ENCODE assay signal across 9 cellular contexts in genomic region chr11:64306563-64306875, GRCh38. TPM values are rescaled to one million over a fixed set of nuclear protein-coding genes. Genes with fewer than 3 reads are reported as not detected.
A peak's percentile ranks its signal among the peaks of the same experiment; 100 is the strongest.
DNase-seq lines count a peak whose midpoint lies in the region; ATAC-seq and TF ChIP-seq lines count a peak whose summit lies in the region.
"Had no signal": no experiment of that assay in that cellular context is flagged by ENCODE, and none has a peak within 500 bp of the region (broad histone marks: within the 10 kb centered on the region; RNA-seq: fewer than 3 reads in every experiment).

No MANE protein-coding gene starts in this region.

- peak overlapping the region; percentile 76 to 96 (median 90) for H3K27ac Mint-ChIP-seq in naive thymus-derived CD4-positive, alpha-beta T cell

- no peaks in the 10 kb centered on the region for H3K9me3 Mint-ChIP-seq in naive thymus-derived CD4-positive, alpha-beta T cell

- H3K9me3 ChIP-seq in Loucy (ENCODE audit: insufficient read depth, low read depth, low read length) (no peaks in the 10 kb centered on the region), duodenal mucosa (ENCODE audit: control insufficient read depth in 1 of 2, low read length in 2 of 2) (no peaks in the 10 kb centered on the region)
- H3K9me3 ChIP-seq in naive thymus-derived CD4-positive, alpha-beta T cell (ENCODE audit: control insufficient read depth in 2 of 3, low read length in 3 of 3), result no peaks in the 10 kb centered on the region

- peak overlapping the region; percentile 93 for H3K4me2 ChIP-seq in Loucy (ENCODE audit: low read depth, low read length, poor library complexity, severe bottlenecking)

- CTCF ChIA-PET in naive thymus-derived CD4-positive, alpha-beta T cell (lab: Charles Lee), result interaction anchor here (1.1 kb wide), 1 partner anchor 11 kb away, joined by 4 read pairs; the partner anchor contains the start of genes PRDX5 and TRMT112

- H3K4me3 Mint-ChIP-seq in naive thymus-derived CD4-positive, alpha-beta T cell, result peak overlapping the region; percentile 92 to 98 (median 96)

- H3K4me3 ChIP-seq in AG09309 (ENCODE audit: control insufficient read depth, low read depth, low read length) (peak overlapping the region; percentile 93), Loucy (ENCODE audit: low read length, poor library complexity, severe bottlenecking) (peak overlapping the region; percentile 96), duodenal mucosa (ENCODE audit: low read depth in 1 of 2, low read length in 2 of 2) (peak overlapping the region; percentile 75 to 83)
- H3K4me3 ChIP-seq in naive thymus-derived CD4-positive, alpha-beta T cell (ENCODE audit: low read length), result peak overlapping the region; percentile 81

- peak overlapping the region; percentile 88 for H3K9ac ChIP-seq in Loucy (ENCODE audit: low read depth, low read length, poor library complexity, severe bottlenecking)
- peak overlapping the region; percentile 80 to 99 for H3K9ac ChIP-seq in duodenal mucosa (ENCODE audit: low read depth in 1 of 2, low read length in 2 of 2)

- H3K27ac ChIP-seq in duodenal mucosa (ENCODE audit: low read depth, low read length), result peak overlapping the region; percentile 91
- peak overlapping the region; percentile 69 for H3K27ac ChIP-seq in naive thymus-derived CD4-positive, alpha-beta T cell (ENCODE audit: low read depth, low read length)

- ATAC-seq in naive thymus-derived CD4-positive, alpha-beta T cell, result no peak
- no peak for ATAC-seq in esophagus mucosa
- no peak for ATAC-seq in HG03432 (IDR thresholded peaks at IDR 0.05; ENCODE audit: unreplicated experiment)
- no peak for ATAC-seq in GM18519 (IDR thresholded peaks at IDR 0.05; ENCODE audit: low FRiP score, unreplicated experiment)

- intact Hi-C loops in naive thymus-derived CD4-positive, alpha-beta T cell (cut with micrococcal nuclease), result loop anchor here in 1 of 2 donors (1.0 to 5.0 kb wide), 2 partner anchors 332 to 956 kb away; partner anchors contain the start of genes COX8A and POLA2

- H3K27me3 ChIP-seq in Loucy (ENCODE audit: insufficient read depth, low read length, poor library complexity, severe bottlenecking) (no peaks in the 10 kb centered on the region), duodenal mucosa (ENCODE audit: control insufficient read depth in 1 of 2, insufficient read depth in 2 of 2, low read length in 2 of 2) (no peaks in the 10 kb centered on the region)
- no peaks in the 10 kb centered on the region for H3K27me3 ChIP-seq in naive thymus-derived CD4-positive, alpha-beta T cell (ENCODE audit: control insufficient read depth in 2 of 2, insufficient read depth in 2 of 2, low read length in 2 of 2)

- peaks cover 14 to 33% (median 26%) of the 10 kb centered on the region in 7 donors for H3K4me1 Mint-ChIP-seq in naive thymus-derived CD4-positive, alpha-beta T cell

- H2AFZ ChIP-seq in Loucy (ENCODE audit: low read length), result no peak overlapping the region

- H3K36me3 Mint-ChIP-seq in naive thymus-derived CD4-positive, alpha-beta T cell, result peaks cover 0 to 8% (median 0%) of the 10 kb centered on the region in 5 donors

- peaks cover 18% of the 10 kb centered on the region for H3K4me1 ChIP-seq in Loucy (ENCODE audit: insufficient read depth, low read length, poor library complexity, severe bottlenecking)
- H3K4me1 ChIP-seq in duodenal mucosa (ENCODE audit: control insufficient read depth in 1 of 2, insufficient read depth in 2 of 2, low read length in 2 of 2), result peaks cover 15 to 32% of the 10 kb centered on the region in 2 donors
- peaks cover 14 to 17% of the 10 kb centered on the region in 2 donors for H3K4me1 ChIP-seq in naive thymus-derived CD4-positive, alpha-beta T cell (ENCODE audit: control insufficient read depth in 2 of 2, insufficient read depth in 2 of 2, low read length in 2 of 2)

- peaks cover 34% of the 10 kb centered on the region for H3K79me2 ChIP-seq in Loucy (ENCODE audit: insufficient read depth, low read length)

- no peaks in the 10 kb centered on the region for H3K9me2 ChIP-seq in Loucy (replicated peaks; ENCODE audit: low read depth, low read length)

- H3K36me3 ChIP-seq in Loucy (ENCODE audit: insufficient read depth, low read length) (no peaks in the 10 kb centered on the region), duodenal mucosa (ENCODE audit: control insufficient read depth in 1 of 2, insufficient read depth in 2 of 2, low read length in 2 of 2) (peaks cover 6 to 17% of the 10 kb centered on the region in 2 donors)
- no peaks in the 10 kb centered on the region for H3K36me3 ChIP-seq in naive thymus-derived CD4-positive, alpha-beta T cell (ENCODE audit: control insufficient read depth in 2 of 3, insufficient read depth in 3 of 3, low read length in 3 of 3)

- no peak for TF ChIP-seq CTCF in AG09309 (IDR thresholded peaks at IDR 0.05; ENCODE audit: control insufficient read depth, insufficient read depth, low read depth, low read length, missing control alignments)
- TF ChIP-seq CTCF in Loucy (conservative IDR thresholded peaks at IDR 0.05; ENCODE audit: low read length), result no peak

- POLR2A ChIA-PET in naive thymus-derived CD4-positive, alpha-beta T cell (lab: Charles Lee), result interaction anchor here (1.8 kb wide), 2 partner anchors 10 to 101 kb away, joined by 5 to 13 read pairs; partner anchors contain the start of genes PRDX5 and TRMT112

- DNase-seq in AG09309 (ENCODE audit: low read depth) (no peak), NCI-H2171 (lab: John Stamatoyannopoulos, UW) (no peak)
- no peak for DNase-seq in naive thymus-derived CD4-positive, alpha-beta T cell
- DNase-seq: NCI-H1436 treated with DMSO at 0.1 percent for 48 hours had no signal

- H3K27me3 Mint-ChIP-seq in naive thymus-derived CD4-positive, alpha-beta T cell, result peaks cover 0 to 13% (median 5%) of the 10 kb centered on the region in 5 donors

- H4K20me1 ChIP-seq in Loucy (ENCODE audit: insufficient read depth, low read length, poor library complexity, severe bottlenecking), result peaks cover 21% of the 10 kb centered on the region

- 0 out of 2 replicates have a peak, but pooled peaks cover 3% of the 10 kb centered on the region for H3F3A ChIP-seq in Loucy (ENCODE audit: low read depth)

RNA-seq across cellular contexts. Expression of gene ESRRA, which starts 1.2 kb away (rescaled TPM):
- total RNA-seq in naive thymus-derived CD4-positive, alpha-beta T cell, result 10 to 100 TPM; 23.7 to 42.0 (median 27.9) TPM
- polyA plus RNA-seq in naive thymus-derived CD4-positive, alpha-beta T cell, result 10 to 100 TPM in 1 of 2 donors, 1 to 10 TPM in 1; 5.3 to 12.9 TPM
- total RNA-seq in esophagus mucosa, result 63.2 TPM

RNA-seq across cellular contexts. Expression of gene CATSPERZ, which starts 6.4 kb away (rescaled TPM):
- total RNA-seq in naive thymus-derived CD4-positive, alpha-beta T cell, result under 1 TPM in 1 of 5 experiments, not detected in 4; 0.60 TPM
- polyA plus RNA-seq in naive thymus-derived CD4-positive, alpha-beta T cell, result not detected
- total RNA-seq in esophagus mucosa, result 1.3 TPM

RNA-seq across cellular contexts. Expression of gene TRMT112, which starts 10.8 kb away (rescaled TPM):
- total RNA-seq in naive thymus-derived CD4-positive, alpha-beta T cell, result 100 to 1,000 TPM in 4 of 5 experiments, 10 to 100 TPM in 1; 90.9 to 208 (median 152) TPM
- 100 to 1,000 TPM; 527 to 613 TPM for polyA plus RNA-seq in naive thymus-derived CD4-positive, alpha-beta T cell
- 181 TPM for total RNA-seq in esophagus mucosa

RNA-seq across cellular contexts. Expression of gene PRDX5, which starts 11.4 kb away (rescaled TPM):
- 10 to 100 TPM; 41.4 to 99.2 (median 55.2) TPM for total RNA-seq in naive thymus-derived CD4-positive, alpha-beta T cell
- 100 to 1,000 TPM; 184 to 195 TPM for polyA plus RNA-seq in naive thymus-derived CD4-positive, alpha-beta T cell
- total RNA-seq in esophagus mucosa, result 331 TPM

RNA-seq across cellular contexts. Expression of gene KCNK4, which starts 15.4 kb away (rescaled TPM):
- total RNA-seq in naive thymus-derived CD4-positive, alpha-beta T cell, result under 1 TPM in 1 of 5 experiments, not detected in 4; 0.42 TPM
- not detected for polyA plus RNA-seq in naive thymus-derived CD4-positive, alpha-beta T cell
- not detected for total RNA-seq in esophagus mucosa
